Comparison of ENCODE assay signal across 1 cellular context in the genomic region with DNA sequence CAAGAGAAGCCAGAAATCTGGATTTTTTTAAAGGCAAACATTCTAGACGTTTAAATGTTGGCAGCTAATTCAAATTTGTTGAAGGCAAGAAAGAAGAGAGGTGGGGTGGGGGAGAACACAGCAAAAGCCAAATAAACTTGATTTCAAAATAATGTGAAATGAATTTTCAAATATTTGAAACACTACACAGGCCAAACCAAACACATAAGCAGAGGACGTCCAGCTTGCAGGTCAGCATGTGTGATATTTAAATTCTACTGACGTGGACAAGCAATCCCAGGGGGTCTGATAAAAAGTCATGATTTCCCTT.
TF ChIP-seq lines count a peak whose summit lies in the region.

No MANE protein-coding gene starts in this region.

TF ChIP-seq in IMR-90, 13 proteins besides CTCF, POLR2A, EP300 and RAD21:
- TF ChIP-seq, protein P1, sequence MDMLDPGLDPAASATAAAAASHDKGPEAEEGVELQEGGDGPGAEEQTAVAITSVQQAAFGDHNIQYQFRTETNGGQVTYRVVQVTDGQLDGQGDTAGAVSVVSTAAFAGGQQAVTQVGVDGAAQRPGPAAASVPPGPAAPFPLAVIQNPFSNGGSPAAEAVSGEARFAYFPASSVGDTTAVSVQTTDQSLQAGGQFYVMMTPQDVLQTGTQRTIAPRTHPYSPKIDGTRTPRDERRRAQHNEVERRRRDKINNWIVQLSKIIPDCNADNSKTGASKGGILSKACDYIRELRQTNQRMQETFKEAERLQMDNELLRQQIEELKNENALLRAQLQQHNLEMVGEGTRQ (IDR thresholded peaks at IDR 0.05; ENCODE audit: low read depth, low read length), result no peak
- no peak for TF ChIP-seq MAZ (IDR thresholded peaks at IDR 0.05; ENCODE audit: borderline replicate concordance, low read depth, low read length)
- no peak for TF ChIP-seq RFX5 (IDR thresholded peaks at IDR 0.05; ENCODE audit: low read depth, low read length)
- TF ChIP-seq SMC3 (IDR thresholded peaks at IDR 0.05; ENCODE audit: low read depth, low read length), result no peak
- TF ChIP-seq RCOR1 (IDR thresholded peaks at IDR 0.05; ENCODE audit: insufficient replicate concordance, low read length), result no peak
- TF ChIP-seq CHD1 (IDR thresholded peaks at IDR 0.05; ENCODE audit: low read depth, low read length), result no peak
- TF ChIP-seq, protein P2, sequence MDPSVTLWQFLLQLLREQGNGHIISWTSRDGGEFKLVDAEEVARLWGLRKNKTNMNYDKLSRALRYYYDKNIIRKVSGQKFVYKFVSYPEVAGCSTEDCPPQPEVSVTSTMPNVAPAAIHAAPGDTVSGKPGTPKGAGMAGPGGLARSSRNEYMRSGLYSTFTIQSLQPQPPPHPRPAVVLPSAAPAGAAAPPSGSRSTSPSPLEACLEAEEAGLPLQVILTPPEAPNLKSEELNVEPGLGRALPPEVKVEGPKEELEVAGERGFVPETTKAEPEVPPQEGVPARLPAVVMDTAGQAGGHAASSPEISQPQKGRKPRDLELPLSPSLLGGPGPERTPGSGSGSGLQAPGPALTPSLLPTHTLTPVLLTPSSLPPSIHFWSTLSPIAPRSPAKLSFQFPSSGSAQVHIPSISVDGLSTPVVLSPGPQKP (IDR thresholded peaks at IDR 0.05; ENCODE audit: borderline replicate concordance, low read depth, low read length), result no peak
- no peak for TF ChIP-seq NFE2L2 (IDR thresholded peaks at IDR 0.05; ENCODE audit: low read depth, low read length)
- no peak for TF ChIP-seq FOS (IDR thresholded peaks at IDR 0.05; ENCODE audit: low read depth, low read length)
- no peak for TF ChIP-seq MAFK (IDR thresholded peaks at IDR 0.05; ENCODE audit: low read depth, low read length)
- TF ChIP-seq MXI1 (IDR thresholded peaks at IDR 0.05; ENCODE audit: borderline replicate concordance, low read depth, low read length), result no peak
- no peak for TF ChIP-seq CEBPB (IDR thresholded peaks at IDR 0.05; ENCODE audit: low read depth, low read length)
- no peak for TF ChIP-seq BHLHE40 (IDR thresholded peaks at IDR 0.05; ENCODE audit: low read depth, low read length)
